Comparison of ENCODE assay signal across 26 cellular contexts in the genomic region with DNA sequence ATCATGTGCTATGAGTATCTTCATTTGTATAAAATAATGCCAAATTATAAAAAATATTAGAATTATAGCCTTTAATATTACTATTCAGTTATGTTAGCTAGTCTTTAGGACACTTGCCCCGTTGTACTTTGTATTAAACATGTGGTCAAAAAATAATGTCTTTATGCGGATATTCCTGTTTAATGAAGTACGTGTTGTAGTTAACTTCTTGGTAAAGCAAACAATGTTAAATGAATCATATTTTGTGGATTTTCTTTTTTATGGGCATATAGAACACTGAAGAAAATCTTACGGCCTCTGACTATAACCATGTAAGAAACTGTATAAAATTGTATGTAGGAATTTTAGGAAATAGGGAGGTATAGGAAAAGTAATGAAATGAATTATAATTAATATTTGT.
"Had no signal": no experiment of that assay in that cellular context is flagged by ENCODE, and none has a peak within 500 bp of the region (broad histone marks: within the 10 kb centered on the region; RNA-seq: fewer than 3 reads in every experiment).

No MANE protein-coding gene starts in this region.

- H3K36me3 ChIP-seq: left ventricle myocardium inferior, ovary, prostate gland, sigmoid colon, spleen, tibial nerve, uterus had no signal

- ATAC-seq: right cardiac atrium; stimulated activated effector memory CD8-positive, alpha-beta T cell treated with anti-CD3 and anti-CD28 coated beads, Interleukin-12 subunit alpha, Interleukin-12 subunit beta, amount 100 ng/mL, for 72 hours had no signal

- H3K36me3 Mint-ChIP-seq: immature natural killer cell; mesothelial cell of epicardium; naive B cell; stimulated activated effector memory CD8-positive, alpha-beta T cell treated with anti-CD3 and anti-CD28 coated beads, Interleukin-12 subunit alpha, Interleukin-12 subunit beta, amount 100 ng/mL, for 72 hours had no signal

- H3K9me3 Mint-ChIP-seq: immature natural killer cell; mesothelial cell of epicardium; naive B cell; nephron; neural crest cell; stimulated activated effector memory CD8-positive, alpha-beta T cell treated with anti-CD3 and anti-CD28 coated beads, Interleukin-12 subunit alpha, Interleukin-12 subunit beta, amount 100 ng/mL, for 72 hours; stimulated activated naive CD8-positive, alpha-beta T cell treated with anti-CD3 and anti-CD28 coated beads, Interleukin-15, Interleukin-2, amounts not matched to agents 100 ng/mL and 50 ng/mL, for 24 hours had no signal

- FAIRE-seq: small intestine had no signal

- H3K4me1 ChIP-seq: prostate gland, uterus had no signal

- DNase-seq: hypothalamus; immature natural killer cell; islet precursor cell; left ventricle myocardium inferior; mesendoderm; naive B cell; occipital lobe; ovary; retina; right cardiac atrium; sigmoid colon; small intestine; spleen; stimulated activated CD4-positive, alpha-beta T cell treated with anti-CD3 and anti-CD28 coated beads, Interleukin-4, amount 100 ng/mL, for 24 hours; stimulated activated naive CD4-positive, alpha-beta T cell; substantia nigra; uterus had no signal

- H3K27ac Mint-ChIP-seq: mesothelial cell of epicardium; nephron; stimulated activated effector memory CD8-positive, alpha-beta T cell treated with anti-CD3 and anti-CD28 coated beads, Interleukin-12 subunit alpha, Interleukin-12 subunit beta, amount 100 ng/mL, for 72 hours; stimulated activated naive CD8-positive, alpha-beta T cell treated with anti-CD3 and anti-CD28 coated beads, Interleukin-15, Interleukin-2, amounts not matched to agents 100 ng/mL and 50 ng/mL, for 24 hours; type B pancreatic cell had no signal

- H3K4me1 Mint-ChIP-seq: mesothelial cell of epicardium, nephron had no signal

- H3K4me3 Mint-ChIP-seq: immature natural killer cell; mesothelial cell of epicardium; naive B cell; nephron; neural crest cell; stimulated activated effector memory CD8-positive, alpha-beta T cell treated with anti-CD3 and anti-CD28 coated beads, Interleukin-12 subunit alpha, Interleukin-12 subunit beta, amount 100 ng/mL, for 72 hours; stimulated activated naive CD8-positive, alpha-beta T cell treated with anti-CD3 and anti-CD28 coated beads, Interleukin-15, Interleukin-2, amounts not matched to agents 100 ng/mL and 50 ng/mL, for 24 hours; type B pancreatic cell had no signal

- H3K27ac ChIP-seq: left ventricle myocardium inferior, ovary, prostate gland, sigmoid colon, spleen, tibial nerve, uterus had no signal

- H3K27me3 ChIP-seq: ovary, sigmoid colon, spleen, tibial nerve, uterus had no signal

- H3K9me3 ChIP-seq: left ventricle myocardium inferior, ovary, prostate gland, sigmoid colon, spleen, tibial nerve, uterus had no signal

- H3K27me3 Mint-ChIP-seq: naive B cell; stimulated activated naive CD8-positive, alpha-beta T cell treated with anti-CD3 and anti-CD28 coated beads, Interleukin-15, Interleukin-2, amounts not matched to agents 100 ng/mL and 50 ng/mL, for 24 hours; type B pancreatic cell had no signal

- H3K4me3 ChIP-seq: left ventricle myocardium inferior, lung, ovary, prostate gland, sigmoid colon, spleen, tibial nerve, uterus had no signal
